ENCODE assay signal across 8 cellular contexts in genomic region chr2:87521057-87521456, GRCh38.
DNase-seq lines count a peak whose midpoint lies in the region; ATAC-seq and TF ChIP-seq lines count a peak whose summit lies in the region.
"Not testable (repeated sequence)": the region's sequence is repeated elsewhere in the genome, so short reads cannot be mapped to it uniquely, and the experiment has no call there.

No MANE protein-coding gene starts in this region.

- not testable (repeated sequence) for TF ChIP-seq POLR2A in spleen (IDR thresholded peaks at IDR 0.05)

- H3K9ac ChIP-seq in BLaER1 treated with 17β-estradiol and CSF1 and Interleukin-3, amounts not matched to agents 10 nM and 100 nM, result not testable (repeated sequence)

- CTCF ChIA-PET in activated CD4-positive, alpha-beta memory T cell treated with anti-CD3 and anti-CD28 coated beads for 36 hours (lab: Charles Lee), result not testable (repeated sequence)

- H3K27ac Mint-ChIP-seq in IgD-negative memory B cell, result peak overlapping the region; percentile 82 to 96 (median 86)
- H3K27ac Mint-ChIP-seq in activated CD4-positive, alpha-beta memory T cell treated with anti-CD3 and anti-CD28 coated beads for 36 hours, result peak overlapping the region; percentile 83
- H3K27ac Mint-ChIP-seq in activated naive CD8-positive, alpha-beta T cell treated with anti-CD3 and anti-CD28 coated beads, Interleukin-2, amount 10 ng/mL, durations not matched to agents 7 days and 5 days, result peak overlapping the region; percentile 69

- H3K36me3 Mint-ChIP-seq in IgD-negative memory B cell; activated naive CD8-positive, alpha-beta T cell treated with anti-CD3 and anti-CD28 coated beads, Interleukin-2, amount 10 ng/mL, durations not matched to agents 7 days and 5 days: not testable (repeated sequence)
- H3K36me3 Mint-ChIP-seq in activated CD4-positive, alpha-beta memory T cell treated with anti-CD3 and anti-CD28 coated beads for 36 hours, result peaks cover 10% of the 10 kb centered on the region

- ATAC-seq in GM18907 (IDR thresholded peaks at IDR 0.05; ENCODE audit: unreplicated experiment) (peak; percentile 62), GM21576 (IDR thresholded peaks at IDR 0.05; ENCODE audit: unreplicated experiment) (peak; percentile 78), HG03060 (IDR thresholded peaks at IDR 0.05; ENCODE audit: low read depth, unreplicated experiment) (peak; percentile 38)
- ATAC-seq in activated naive CD8-positive, alpha-beta T cell treated with anti-CD3 and anti-CD28 coated beads, Interleukin-2, amount 10 ng/mL, durations not matched to agents 7 days and 5 days (ENCODE audit: low read depth), result peak; percentile 40

- H3K9me3 ChIP-seq in BLaER1 treated with 17β-estradiol and CSF1 and Interleukin-3, amounts not matched to agents 10 nM and 100 nM (replicated peaks in 1 of 11); spleen: not testable (repeated sequence)

- WGBS in spleen, 5 donors, result 54 to 88% (median 60%) methylated on average over 6 to 9 of the region's 10 CpGs

- peak; percentile 80 for DNase-seq in activated CD4-positive, alpha-beta memory T cell treated with anti-CD3 and anti-CD28 coated beads for 36 hours
- DNase-seq in activated naive CD8-positive, alpha-beta T cell treated with anti-CD3 and anti-CD28 coated beads, Interleukin-2, amount 10 ng/mL, durations not matched to agents 7 days and 5 days, result not testable (repeated sequence)
- peak; percentile 80 for DNase-seq in spleen

- peaks cover 22 to 31% (median 23%) of the 10 kb centered on the region in 3 donors for H3K4me1 Mint-ChIP-seq in IgD-negative memory B cell
- peaks cover 45% of the 10 kb centered on the region for H3K4me1 Mint-ChIP-seq in activated CD4-positive, alpha-beta memory T cell treated with anti-CD3 and anti-CD28 coated beads for 36 hours (ENCODE audit: low read depth)
- H3K4me1 Mint-ChIP-seq in activated naive CD8-positive, alpha-beta T cell treated with anti-CD3 and anti-CD28 coated beads, Interleukin-2, amount 10 ng/mL, durations not matched to agents 7 days and 5 days, result peaks cover 21% of the 10 kb centered on the region

- POLR2A ChIA-PET in activated CD4-positive, alpha-beta memory T cell treated with anti-CD3 and anti-CD28 coated beads for 36 hours (lab: Charles Lee); activated naive CD8-positive, alpha-beta T cell treated with anti-CD3 and anti-CD28 coated beads, Interleukin-2, amount 10 ng/mL, durations not matched to agents 7 days and 5 days (lab: Charles Lee): not testable (repeated sequence)

- not testable (repeated sequence) for H3K27me3 Mint-ChIP-seq in IgD-negative memory B cell; activated CD4-positive, alpha-beta memory T cell treated with anti-CD3 and anti-CD28 coated beads for 36 hours; activated naive CD8-positive, alpha-beta T cell treated with anti-CD3 and anti-CD28 coated beads, Interleukin-2, amount 10 ng/mL, durations not matched to agents 7 days and 5 days

- not testable (repeated sequence) for H3K36me3 ChIP-seq in BLaER1 treated with 17β-estradiol and CSF1 and Interleukin-3, amounts not matched to agents 10 nM and 100 nM; spleen

- H4K20me1 ChIP-seq in BLaER1 treated with 17β-estradiol and CSF1 and Interleukin-3, amounts not matched to agents 10 nM and 100 nM, result not testable (repeated sequence)

- not testable (repeated sequence) for H3K27me3 ChIP-seq in BLaER1 treated with 17β-estradiol and CSF1 and Interleukin-3, amounts not matched to agents 10 nM and 100 nM; spleen (replicated peaks in 1 of 7)

- peak overlapping the region; percentile 33 to 73 (median 51); a peak in 17 of 22 replicates for H3K4me2 ChIP-seq in BLaER1 treated with 17β-estradiol and CSF1 and Interleukin-3, amounts not matched to agents 10 nM and 100 nM

- intact Hi-C loops in activated CD4-positive, alpha-beta memory T cell treated with anti-CD3 and anti-CD28 coated beads for 36 hours (cut with micrococcal nuclease); spleen (cut with DNase I; ENCODE audit: low total_unique reads): not testable (repeated sequence)

- peaks cover 11 to 31% (median 19%) of the 10 kb centered on the region in 10 experiments for H3K4me1 ChIP-seq in BLaER1 treated with 17β-estradiol and CSF1 and Interleukin-3, amounts not matched to agents 10 nM and 100 nM
- peaks cover 0 to 26% (median 7%) of the 10 kb centered on the region in 6 donors for H3K4me1 ChIP-seq in spleen

- not testable (repeated sequence) for H3K4me3 ChIP-seq in BLaER1 treated with 17β-estradiol and CSF1 and Interleukin-3, amounts not matched to agents 10 nM and 100 nM; spleen

- H3K27ac ChIP-seq in BLaER1 treated with 17β-estradiol and CSF1 and Interleukin-3, amounts not matched to agents 10 nM and 100 nM, result not testable (repeated sequence)
- peak overlapping the region in 7 of 8 donors; percentile 23 to 92 (median 76) for H3K27ac ChIP-seq in spleen

- H3K4me3 Mint-ChIP-seq in IgD-negative memory B cell, result peak overlapping the region in 3 of 4 donors; percentile 23 to 78 (median 58)
- H3K4me3 Mint-ChIP-seq in activated CD4-positive, alpha-beta memory T cell treated with anti-CD3 and anti-CD28 coated beads for 36 hours, result not testable (repeated sequence)
- peak overlapping the region; percentile 19 for H3K4me3 Mint-ChIP-seq in activated naive CD8-positive, alpha-beta T cell treated with anti-CD3 and anti-CD28 coated beads, Interleukin-2, amount 10 ng/mL, durations not matched to agents 7 days and 5 days

- H3K9me3 Mint-ChIP-seq in IgD-negative memory B cell; activated CD4-positive, alpha-beta memory T cell treated with anti-CD3 and anti-CD28 coated beads for 36 hours; activated naive CD8-positive, alpha-beta T cell treated with anti-CD3 and anti-CD28 coated beads, Interleukin-2, amount 10 ng/mL, durations not matched to agents 7 days and 5 days: not testable (repeated sequence)

- TF ChIP-seq CTCF in spleen (IDR thresholded peaks at IDR 0.05 in 8 of 11, conservative IDR thresholded peaks at IDR 0.05 in 3 of 11), result not testable (repeated sequence)
